15 cellular contexts compared by ENCODE assay signal in the genomic region with DNA sequence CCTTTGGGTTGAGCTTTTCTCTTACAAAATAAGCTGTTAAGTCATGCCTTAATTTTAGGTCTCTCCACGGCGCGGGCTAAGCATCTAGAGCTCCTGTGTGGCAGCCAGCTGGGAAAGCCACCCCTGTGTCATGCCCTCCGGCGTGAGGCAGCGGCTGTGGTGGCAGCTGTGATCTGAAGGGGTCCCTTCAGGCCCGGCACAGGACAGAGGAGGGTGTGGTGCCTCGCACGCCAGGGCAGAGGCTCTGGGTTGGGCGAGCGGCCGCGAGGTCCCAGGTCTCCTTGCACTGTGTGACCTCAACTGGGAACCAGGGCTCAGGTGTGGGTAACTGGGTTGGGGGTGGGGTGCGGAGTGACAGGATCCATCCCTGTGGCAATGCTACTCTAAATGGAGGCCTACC. TPM values are rescaled to one million over a fixed set of nuclear protein-coding genes. Genes with fewer than 3 reads are reported as not detected.
"Had no signal": no experiment of that assay in that cellular context is flagged by ENCODE, and none has a peak within 500 bp of the region (broad histone marks: within the 10 kb centered on the region; RNA-seq: fewer than 3 reads in every experiment).

No MANE protein-coding gene starts in this region.

RNA-seq across cellular contexts. Expression of gene TRIM49D1, which starts 21.2 kb away (rescaled TPM):
- total RNA-seq: activated CD4-positive, alpha-beta memory T cell treated with anti-CD3 and anti-CD28 coated beads, Interleukin-2, amount 10 ng/mL, durations not matched to agents 7 days and 5 days; activated CD4-positive, alpha-beta T cell treated with anti-CD3 and anti-CD28 coated beads, Interleukin-2, amount 10 ng/mL, durations not matched to agents 7 days and 5 days; activated naive CD4-positive, alpha-beta T cell treated with anti-CD3 and anti-CD28 coated beads, Interleukin-2, amount 50 U/mL, for 72 hours; activated naive CD8-positive, alpha-beta T cell treated with anti-CD3 and anti-CD28 coated beads, Interleukin-2, amount 10 ng/mL, durations not matched to agents 7 days and 5 days; activated T-cell treated with anti-CD3 and anti-CD28 coated beads, Interleukin-2, amount 50 U/mL, for 72 hours; body of pancreas; colonic mucosa; dermis microvascular lymphatic vessel endothelial cell; endothelial cell of umbilical vein; esophagus squamous epithelium; fibroblast of lung; fibroblast of villous mesenchyme; T-cell; T-helper 2 cell treated with Interferon-gamma antibody and Interleukin-4, amounts not matched to agents 100 ng/mL and 5 ng/mL, for 36 hours; WTC11 had no signal

RNA-seq across cellular contexts. Expression of gene TRIM64B, which starts 22.5 kb away (rescaled TPM):
- total RNA-seq: activated CD4-positive, alpha-beta memory T cell treated with anti-CD3 and anti-CD28 coated beads, Interleukin-2, amount 10 ng/mL, durations not matched to agents 7 days and 5 days; activated CD4-positive, alpha-beta T cell treated with anti-CD3 and anti-CD28 coated beads, Interleukin-2, amount 10 ng/mL, durations not matched to agents 7 days and 5 days; activated naive CD4-positive, alpha-beta T cell treated with anti-CD3 and anti-CD28 coated beads, Interleukin-2, amount 50 U/mL, for 72 hours; activated naive CD8-positive, alpha-beta T cell treated with anti-CD3 and anti-CD28 coated beads, Interleukin-2, amount 10 ng/mL, durations not matched to agents 7 days and 5 days; activated T-cell treated with anti-CD3 and anti-CD28 coated beads, Interleukin-2, amount 50 U/mL, for 72 hours; body of pancreas; colonic mucosa; endothelial cell of umbilical vein; esophagus squamous epithelium; fibroblast of lung; fibroblast of villous mesenchyme; T-cell; T-helper 2 cell treated with Interferon-gamma antibody and Interleukin-4, amounts not matched to agents 100 ng/mL and 5 ng/mL, for 36 hours; WTC11 had no signal

RNA-seq across cellular contexts. Expression of gene TRIM49D2, which starts 23.1 kb away (rescaled TPM):
- total RNA-seq: activated CD4-positive, alpha-beta memory T cell treated with anti-CD3 and anti-CD28 coated beads, Interleukin-2, amount 10 ng/mL, durations not matched to agents 7 days and 5 days; activated CD4-positive, alpha-beta T cell treated with anti-CD3 and anti-CD28 coated beads, Interleukin-2, amount 10 ng/mL, durations not matched to agents 7 days and 5 days; activated naive CD4-positive, alpha-beta T cell treated with anti-CD3 and anti-CD28 coated beads, Interleukin-2, amount 50 U/mL, for 72 hours; activated naive CD8-positive, alpha-beta T cell treated with anti-CD3 and anti-CD28 coated beads, Interleukin-2, amount 10 ng/mL, durations not matched to agents 7 days and 5 days; activated T-cell treated with anti-CD3 and anti-CD28 coated beads, Interleukin-2, amount 50 U/mL, for 72 hours; body of pancreas; colonic mucosa; dermis microvascular lymphatic vessel endothelial cell; endothelial cell of umbilical vein; esophagus squamous epithelium; fibroblast of lung; fibroblast of villous mesenchyme; T-cell; T-helper 2 cell treated with Interferon-gamma antibody and Interleukin-4, amounts not matched to agents 100 ng/mL and 5 ng/mL, for 36 hours; WTC11 had no signal
